25 cellular contexts compared by ENCODE assay signal in the genomic region with DNA sequence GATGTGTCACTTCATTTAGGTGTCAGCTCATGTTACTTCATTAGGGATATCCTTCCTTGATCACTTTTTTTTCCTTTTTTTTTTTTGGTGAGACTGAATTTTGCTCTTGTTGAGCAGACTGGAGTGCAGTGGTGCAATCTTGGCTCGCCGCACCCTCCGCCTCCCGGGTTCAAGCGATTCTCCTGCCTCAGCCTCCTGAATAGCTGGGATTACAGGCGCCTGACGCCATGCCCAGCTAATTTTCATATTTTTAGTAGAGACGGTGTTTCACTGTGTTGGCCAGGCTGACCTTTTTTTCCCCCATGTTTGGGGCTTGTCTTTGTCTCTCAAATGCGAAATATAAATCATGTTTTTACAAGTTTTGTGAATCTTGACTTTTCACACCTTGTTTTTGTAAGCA.
"Had no signal": no experiment of that assay in that cellular context is flagged by ENCODE, and none has a peak within 500 bp of the region (broad histone marks: within the 10 kb centered on the region; RNA-seq: fewer than 3 reads in every experiment).

No MANE protein-coding gene starts in this region.

- H3K9me3 Mint-ChIP-seq: dendritic cell treated with granulocyte-macrophage colony-stimulating factor and Interleukin-4, amounts not matched to agents 40 ng/mL and 50 ng/mL, for 4 days; effector memory CD8-positive, alpha-beta T cell had no signal

- ATAC-seq: effector memory CD8-positive, alpha-beta T cell; esophagus mucosa; foreskin keratinocyte; gastrocnemius medialis; gastroesophageal sphincter; heart left ventricle; heart right ventricle had no signal

- H3K27ac ChIP-seq: colonic mucosa, coronary artery, dorsolateral prefrontal cortex, epithelial cell of prostate, esophagus muscularis mucosa, esophagus squamous epithelium, foreskin keratinocyte, gastrocnemius medialis, gastroesophageal sphincter, heart left ventricle, heart right ventricle had no signal

- H3K4me3 ChIP-seq: colonic mucosa, coronary artery, dorsolateral prefrontal cortex, esophagus muscularis mucosa, esophagus squamous epithelium, gastrocnemius medialis, gastroesophageal sphincter, heart left ventricle, heart right ventricle had no signal

- H3K27ac Mint-ChIP-seq: dendritic cell treated with granulocyte-macrophage colony-stimulating factor and Interleukin-4, amounts not matched to agents 40 ng/mL and 50 ng/mL, for 4 days; effector memory CD8-positive, alpha-beta T cell; endodermal cell had no signal

- H3K4me1 ChIP-seq: colonic mucosa, esophagus muscularis mucosa, esophagus squamous epithelium, foreskin keratinocyte, gastrocnemius medialis, gastroesophageal sphincter, heart left ventricle, heart right ventricle had no signal

- H3K36me3 ChIP-seq: colonic mucosa, esophagus muscularis mucosa, esophagus squamous epithelium, gastrocnemius medialis, gastroesophageal sphincter, heart left ventricle, heart right ventricle had no signal

- H3K4me3 Mint-ChIP-seq: dendritic cell treated with granulocyte-macrophage colony-stimulating factor and Interleukin-4, amounts not matched to agents 40 ng/mL and 50 ng/mL, for 4 days; effector memory CD8-positive, alpha-beta T cell; endodermal cell had no signal

- H3K9me3 ChIP-seq: colonic mucosa, esophagus muscularis mucosa, esophagus squamous epithelium, gastrocnemius medialis, gastroesophageal sphincter, heart left ventricle, heart right ventricle had no signal

- H3K27me3 ChIP-seq: colonic mucosa, dorsolateral prefrontal cortex, esophagus muscularis mucosa, foreskin keratinocyte, gastrocnemius medialis, heart left ventricle had no signal

- DNase-seq: colonic mucosa; cortex of kidney; dermis blood vessel endothelial cell; dorsolateral prefrontal cortex; effector CD4-positive, alpha-beta T cell; effector CD8-positive, alpha-beta T cell; effector memory CD4-positive, alpha-beta T cell; effector memory CD8-positive, alpha-beta T cell; erythroblast; esophagus squamous epithelium; foreskin fibroblast; foreskin keratinocyte; foreskin melanocyte; gastrocnemius medialis; glutamatergic neuron; head of caudate nucleus; heart left ventricle; heart right ventricle had no signal
